ENCODE assay signal across 8 cellular contexts in genomic region chr10:45001382-45002148, GRCh38. TPM values are rescaled to one million over a fixed set of nuclear protein-coding genes. Genes with fewer than 3 reads are reported as not detected.
DNase-seq lines count a peak whose midpoint lies in the region; ATAC-seq and TF ChIP-seq lines count a peak whose summit lies in the region.

No MANE protein-coding gene starts in this region.

- TF ChIP-seq CTCF in right atrium auricular region (IDR thresholded peaks at IDR 0.05) (no peak), psoas muscle (IDR thresholded peaks at IDR 0.05) (peak; percentile 27)

- peaks cover 11% of the 10 kb centered on the region for H3K9me3 ChIP-seq in adipocyte (ENCODE audit: control insufficient read depth, low read length)
- H3K9me3 ChIP-seq in right atrium auricular region, result no peaks in the 10 kb centered on the region
- H3K9me3 ChIP-seq in psoas muscle, result no peaks in the 10 kb centered on the region

- peak overlapping the region; percentile 95 for H3K9ac ChIP-seq in adipocyte (ENCODE audit: low read length)

- H3K27me3 ChIP-seq in adipocyte (replicated peaks; ENCODE audit: control insufficient read depth, insufficient read depth, low read length), result no peaks in the 10 kb centered on the region
- no peaks in the 10 kb centered on the region for H3K27me3 ChIP-seq in right atrium auricular region
- H3K27me3 ChIP-seq in psoas muscle (ENCODE audit: insufficient read depth in 3 of 3, low read length in 2 of 3), result no peaks in the 10 kb centered on the region

- H3K36me3 ChIP-seq in adipocyte (ENCODE audit: control insufficient read depth, insufficient read depth, low read length, severe bottlenecking), result peaks cover 22% of the 10 kb centered on the region
- H3K36me3 ChIP-seq in right atrium auricular region, result peaks cover 18% of the 10 kb centered on the region
- peaks cover 5 to 23% of the 10 kb centered on the region in 2 donors for H3K36me3 ChIP-seq in psoas muscle (ENCODE audit: insufficient read depth in 1 of 2, low read depth in 1 of 2)

- ATAC-seq in GM21367 (IDR thresholded peaks at IDR 0.05; ENCODE audit: unreplicated experiment) (peak; percentile 75), psoas muscle (peak; percentile 78 to 86 (median 84))

- H3K4me1 ChIP-seq in adipocyte (ENCODE audit: control insufficient read depth, insufficient read depth, low read length) (peaks cover 51% of the 10 kb centered on the region), right atrium auricular region (peaks cover 0 to 52% of the 10 kb centered on the region in 2 donors), psoas muscle (peaks cover 27% of the 10 kb centered on the region)

- intact Hi-C loops in psoas muscle (cut with DNase I), result loop anchor here in 1 of 2 donors (10.0 kb wide), 1 partner anchor 673 kb away; the partner anchor contains the start of gene ZFAND4

- WGBS in psoas muscle, 3 donors, result 6 to 9% (median 8%) methylated on average over 13 of the region's 13 CpGs

- DNase-seq in DMS79 treated with DMSO at 0.1 percent for 48 hours (lab: John Stamatoyannopoulos, UW) (peak; percentile 7), HK-2 (ENCODE audit: unreplicated experiment) (peak; percentile 78), RKO (ENCODE audit: low spot score) (peak; percentile 86), adipocyte (ENCODE audit: low read depth) (peak; percentile 84), right atrium auricular region (ENCODE audit: low spot score) (no peak), psoas muscle (peak; percentile 73 to 90), GOT3 (lab: John Stamatoyannopoulos, UW) (no peak)

- H3K4me3 ChIP-seq in adipocyte (ENCODE audit: low read length) (peak overlapping the region; percentile 84), right atrium auricular region (peak overlapping the region; percentile 61 to 64), psoas muscle (peak overlapping the region; percentile 75)

- H3K27ac ChIP-seq in right atrium auricular region (peak overlapping the region; percentile 92 to 96), psoas muscle (peak overlapping the region; percentile 89)

RNA-seq across cellular contexts. Expression of gene ZNF22, which starts 0.8 kb away (rescaled TPM):
- total RNA-seq in right atrium auricular region, result 10 to 100 TPM; 19.3 to 20.5 TPM
- total RNA-seq in psoas muscle, result 10 to 100 TPM; 11.2 to 15.9 (median 14.3) TPM
- 10 to 100 TPM in 1 of 3 donors, 1 to 10 TPM in 2; 5.9 to 12.8 (median 8.1) TPM for polyA plus RNA-seq in psoas muscle

RNA-seq across cellular contexts. Expression of gene DEPP1, which starts 23.0 kb away (rescaled TPM):
- total RNA-seq in right atrium auricular region (100 to 1,000 TPM in 1 of 2 donors, 10 to 100 TPM in 1; 68.8 to 143 TPM), psoas muscle (10 to 100 TPM; 28.2 to 37.4 (median 36.8) TPM)
- polyA plus RNA-seq in psoas muscle, result 100 to 1,000 TPM in 1 of 3 donors, 10 to 100 TPM in 2; 53.6 to 102 (median 79.3) TPM

RNA-seq across cellular contexts. Expression of gene RASSF4, which starts 42.0 kb away (rescaled TPM):
- 10 to 100 TPM; 43.3 to 43.4 TPM for total RNA-seq in right atrium auricular region
- total RNA-seq in psoas muscle, result 10 to 100 TPM; 15.2 to 44.0 (median 30.5) TPM
- polyA plus RNA-seq in psoas muscle, result 10 to 100 TPM; 11.1 to 18.9 (median 17.0) TPM

Comparison
In these comparisons a context has a peak if more than half of its experiments do, and no peak if none do; other contexts are left out.
1. DNase-seq: peak in DMS79 treated with DMSO at 0.1 percent for 48 hours (single experiment), HK-2 (single experiment), RKO (single experiment), adipocyte (single experiment) and psoas muscle (2 of 2); none in right atrium auricular region (single experiment) and GOT3 (single experiment).
2. Peak in every context shown above with its lines, with median percentiles within 50 percentile points of each other: H3K4me3 ChIP-seq.